ENCODE assay signal across 8 cellular contexts in the genomic region with DNA sequence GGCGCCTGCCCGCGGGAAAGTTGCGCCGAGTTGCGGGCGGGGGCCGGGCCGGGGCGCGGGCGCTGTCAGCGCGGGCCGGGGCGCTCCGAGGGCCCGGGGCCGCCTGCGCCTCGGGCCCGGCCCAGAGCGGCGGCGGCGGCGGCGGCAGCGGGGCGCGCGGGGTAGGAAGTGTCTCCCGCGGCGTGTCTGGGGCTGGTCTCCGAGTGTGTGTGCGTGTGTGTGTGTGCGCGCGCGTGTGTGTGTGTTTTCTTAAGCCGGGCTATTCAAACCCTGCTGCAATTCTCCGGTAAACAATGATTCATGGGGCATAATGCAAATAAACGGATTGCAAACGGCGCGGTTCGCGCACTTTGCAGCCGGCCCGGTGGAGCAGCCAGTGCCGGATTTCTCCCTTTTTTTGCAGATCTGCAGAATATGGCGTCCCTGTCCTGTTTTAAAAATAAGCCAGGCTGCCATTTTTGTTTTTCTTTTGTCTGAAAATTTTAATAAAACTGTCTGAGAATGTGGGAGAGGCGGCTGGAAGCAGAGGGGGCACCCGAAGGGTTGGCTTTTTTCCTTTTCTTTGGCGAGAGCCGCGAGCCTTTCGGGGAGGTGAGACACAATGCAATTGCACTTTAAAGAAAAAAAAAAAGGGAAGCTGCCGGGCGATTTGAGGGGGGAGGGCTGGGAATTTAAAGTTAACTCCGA. TPM values are rescaled to one million over a fixed set of nuclear protein-coding genes. Genes with fewer than 3 reads are reported as not detected.
A peak's percentile ranks its signal among the peaks of the same experiment; 100 is the strongest.
DNase-seq lines count a peak whose midpoint lies in the region; ATAC-seq, FAIRE-seq and TF ChIP-seq lines count a peak whose summit lies in the region.

No MANE protein-coding gene starts in this region.

- H3K36me3 ChIP-seq in H1 (ENCODE audit: control insufficient read depth in 2 of 4, insufficient read depth in 4 of 4, low read length in 3 of 4): no peaks in the 10 kb centered on the region
- peaks cover 0 to 7% of the 10 kb centered on the region in 2 experiments for H3K36me3 ChIP-seq in mesenchymal stem cell (ENCODE audit: control insufficient read depth in 1 of 2, insufficient read depth in 2 of 2, low read depth in 1 of 2, low read length in 2 of 2)

- DNase-seq in GM03348 (ENCODE audit: low spot score) (peak; percentile 75), NCI-H82 treated with DMSO at 0.1 percent for 48 hours (lab: John Stamatoyannopoulos, UW; ENCODE audit: unreplicated experiment) (peak; percentile 55), H1 (ENCODE audit: low read depth in 1 of 2, low spot score in 2 of 2) (no peak), mesenchymal stem cell (peak; percentile 84), NCI-H446 treated with DMSO at 0.1 percent for 48 hours (lab: John Stamatoyannopoulos, UW) (no peak)
- DNase-seq in activated CD8-positive, alpha-beta memory T cell treated with anti-CD3 and anti-CD28 coated beads for 48 hours (ENCODE audit: low read depth in 2 of 3, low spot score in 2 of 3): peak; percentile 12 to 32 (median 19)
- DNase-seq in stimulated activated CD4-positive, alpha-beta T cell treated with anti-CD3 and anti-CD28 coated beads, TNF-alpha, amount 100 ng/mL, for 48 hours (ENCODE audit: low read depth in 3 of 3): peak; percentile 15 to 42 (median 33)

- H3K9ac ChIP-seq in H1 (replicated peaks in 1 of 4; ENCODE audit: extremely low read depth in 1 of 4, low read depth in 3 of 4, low read length in 3 of 4): peak overlapping the region; percentile 79 to 91 (median 86)
- peak overlapping the region; percentile 97 for H3K9ac ChIP-seq in mesenchymal stem cell (ENCODE audit: low read length)

- H3K23me2 ChIP-seq in H1 (ENCODE audit: low read depth, low read length): peaks cover 7% of the 10 kb centered on the region; the same call in 1 of the 2 replicates

- H3K4ac ChIP-seq in H1 (replicated peaks; ENCODE audit: insufficient read length, low read depth, low read length): no peak overlapping the region
- peak overlapping the region; percentile 30 to 79 for H3K4ac ChIP-seq in mesenchymal stem cell (ENCODE audit: low read depth in 1 of 2, low read length in 2 of 2)

- H2AFZ ChIP-seq in H1 (ENCODE audit: low read length): no peak overlapping the region
- peak overlapping the region; percentile 58 for H2AFZ ChIP-seq in mesenchymal stem cell (ENCODE audit: low read depth, low read length)

- 1% methylated on average over 22 of the region's 62 CpGs; no CpG with 5 or more reads in 1 of the 2 experiments for WGBS in H1 (ENCODE audit: extremely low coverage in 1 of 2, insufficient coverage in 1 of 2, insufficient read length in 1 of 2, insufficient replicate concordance in 2 of 2, low coverage in 1 of 2, low lambda C conversion rate in 2 of 2, missing lambda C conversion rate in 1 of 2), 2 experiments
- WGBS in mesenchymal stem cell: 0% methylated on average over 25 of the region's 62 CpGs

- TF ChIP-seq RAD21 in H1 (IDR thresholded peaks at IDR 0.05 in 1 of 2, conservative IDR thresholded peaks at IDR 0.05 in 1 of 2; ENCODE audit: low read depth in 2 of 2, low read length in 2 of 2): no peak

- H2AK5ac ChIP-seq in H1 (ENCODE audit: low read depth, low read length): no peak overlapping the region
- peak overlapping the region; percentile 49 for H2AK5ac ChIP-seq in mesenchymal stem cell (ENCODE audit: low read length, severe bottlenecking)

- peak; percentile 36 for ATAC-seq in HG03066 (IDR thresholded peaks at IDR 0.05; ENCODE audit: low read depth, unreplicated experiment)

- H2BK5ac ChIP-seq in H1 (ENCODE audit: low read depth, low read length): no peak overlapping the region
- peak overlapping the region; percentile 86 for H2BK5ac ChIP-seq in mesenchymal stem cell (ENCODE audit: low read depth, low read length, poor library complexity, severe bottlenecking)

- no peaks in the 10 kb centered on the region for H3K9me3 ChIP-seq in H1 (ENCODE audit: insufficient read depth in 2 of 2, low read depth in 1 of 2, low read length in 1 of 2)
- H3K9me3 ChIP-seq in mesenchymal stem cell (ENCODE audit: control insufficient read depth, low read length): no peaks in the 10 kb centered on the region

- H4K91ac ChIP-seq in H1 (replicated peaks; ENCODE audit: insufficient read length, low read length) (peak overlapping the region; percentile 61), mesenchymal stem cell (ENCODE audit: low read length) (no peak overlapping the region)

- H3K79me1 ChIP-seq in H1 (ENCODE audit: low read depth, low read length) (peaks cover 17% of the 10 kb centered on the region), mesenchymal stem cell (replicated peaks; ENCODE audit: low read length, poor library complexity, severe bottlenecking) (peaks cover 5% of the 10 kb centered on the region)

- H3K14ac ChIP-seq in H1 (ENCODE audit: insufficient read length) (no peak overlapping the region), mesenchymal stem cell (ENCODE audit: low read length in 2 of 2) (no peak overlapping the region)

- no peak overlapping the region for H2BK20ac ChIP-seq in H1 (ENCODE audit: low read length)

- POLR2A ChIA-PET in H1 (lab: Charles Lee; ENCODE audit: partially characterized antibody): interaction anchor here (0.6 to 1.4 kb wide), 5 partner anchors 9 to 73 kb away, joined by 3 to 5 read pairs (median 3); no protein-coding TSS in a partner anchor

- H3K23ac ChIP-seq in H1 (ENCODE audit: insufficient read length) (no peak overlapping the region), mesenchymal stem cell (ENCODE audit: low read length in 2 of 2) (no peak overlapping the region)

- FAIRE-seq in H1 (lab: Jason Lieb, UNC): no peak

- H3K27me3 ChIP-seq in H1 (replicated peaks in 1 of 4; ENCODE audit: control insufficient read depth in 3 of 4, extremely low read depth in 1 of 4, insufficient read depth in 3 of 4, low read length in 3 of 4) (peaks cover 0 to 4% (median 0%) of the 10 kb centered on the region in 4 experiments; a peak in 1 of 7 replicates), mesenchymal stem cell (ENCODE audit: control insufficient read depth in 1 of 2, insufficient read depth in 1 of 2, low read length in 2 of 2) (peaks cover 0 to under 1% of the 10 kb centered on the region in 2 experiments)

- TF ChIP-seq CTCF in H1 (IDR thresholded peaks at IDR 0.05; ENCODE audit: control extremely low read depth in 1 of 3, insufficient read depth in 1 of 3, low read depth in 1 of 3, low read length in 3 of 3): no peak

- no peak overlapping the region for H2BK12ac ChIP-seq in H1 (ENCODE audit: low read depth, low read length)
- H2BK12ac ChIP-seq in mesenchymal stem cell (ENCODE audit: low read length in 2 of 2): no peak overlapping the region

- H3K27ac ChIP-seq in H1 (ENCODE audit: low read depth, low read length) (no peak overlapping the region; the same call in 1 of the 2 replicates), mesenchymal stem cell (ENCODE audit: low read length, poor library complexity, severe bottlenecking) (peak overlapping the region; percentile 95)

- TF ChIP-seq POLR2A in H1 (IDR thresholded peaks at IDR 0.05; ENCODE audit: control extremely low read depth in 1 of 2, low read depth in 2 of 2, low read length in 2 of 2): no peak; a peak in 1 of 3 replicates

- H3K56ac ChIP-seq in H1 (replicated peaks; ENCODE audit: insufficient read length, low read depth, low read length): no peak overlapping the region

- CTCF ChIA-PET in H1 (lab: Charles Lee; ENCODE audit: partially characterized antibody): interaction anchor here (1.1 kb wide), 1 partner anchor 39 kb away, joined by 5 read pairs; no protein-coding TSS in a partner anchor

- H2BK120ac ChIP-seq in H1 (replicated peaks; ENCODE audit: low read depth, low read length) (no peak overlapping the region), mesenchymal stem cell (ENCODE audit: low read depth, low read length) (peak overlapping the region; percentile 95)

- H3K4me1 ChIP-seq in H1 (replicated peaks in 1 of 4; ENCODE audit: control insufficient read depth in 3 of 4, insufficient read depth in 4 of 4, low read length in 3 of 4) (peaks cover 0 to 21% (median 10%) of the 10 kb centered on the region in 4 experiments; a peak in 5 of 7 replicates), mesenchymal stem cell (ENCODE audit: control insufficient read depth, insufficient read depth, low read depth, low read length) (peaks cover 29% of the 10 kb centered on the region)

- H3K4me2 ChIP-seq in H1 (ENCODE audit: insufficient read depth in 1 of 2, low read depth in 2 of 2, low read length in 2 of 2) (peak overlapping the region; percentile 81 to 94), mesenchymal stem cell (ENCODE audit: low read length, poor library complexity, severe bottlenecking) (peak overlapping the region; percentile 93)

- H4K8ac ChIP-seq in H1 (ENCODE audit: extremely low read depth, insufficient read depth, low read length) (no peak overlapping the region; the same call in 1 of the 2 replicates), mesenchymal stem cell (ENCODE audit: low read length) (peak overlapping the region; percentile 49)

- H4K5ac ChIP-seq in H1 (ENCODE audit: insufficient read length, low read depth, low read length): peak overlapping the region; percentile 18

- H2BK15ac ChIP-seq in H1 (ENCODE audit: low read length) (no peak overlapping the region), mesenchymal stem cell (ENCODE audit: low read depth, poor library complexity, severe bottlenecking) (no peak overlapping the region)

- H3K4me3 ChIP-seq in H1 (ENCODE audit: extremely low read depth in 1 of 4, insufficient read depth in 2 of 4, low read depth in 3 of 4, low read length in 4 of 4): peak overlapping the region; percentile 85 to 96 (median 91)
- peak overlapping the region; percentile 68 to 91 for H3K4me3 ChIP-seq in mesenchymal stem cell (ENCODE audit: insufficient read depth in 1 of 2, low read depth in 1 of 2, low read length in 2 of 2)

- H3K18ac ChIP-seq in H1 (ENCODE audit: extremely low read depth, low read length) (no peak overlapping the region; the same call in 1 of the 2 replicates), mesenchymal stem cell (ENCODE audit: low read depth in 1 of 2, low read length in 2 of 2) (peak overlapping the region; percentile 61 to 96)

- TF ChIP-seq EP300 in H1 (IDR thresholded peaks at IDR 0.05; ENCODE audit: borderline replicate concordance in 1 of 2, low read depth in 2 of 2, low read length in 2 of 2): no peak

- H3K79me2 ChIP-seq in H1 (ENCODE audit: control insufficient read depth in 1 of 2, insufficient read depth in 2 of 2, low read length in 2 of 2): peaks cover 0 to 43% of the 10 kb centered on the region in 2 experiments; a peak in 2 of 4 replicates

- peaks cover 0 to 5% of the 10 kb centered on the region in 2 experiments for H4K20me1 ChIP-seq in H1 (replicated peaks in 1 of 2; ENCODE audit: control insufficient read depth in 1 of 2, insufficient read depth in 2 of 2, low read length in 2 of 2)

RNA-seq across cellular contexts. Expression of a gene that starts 0.6 kb away (rescaled TPM):
- 27.8 and 30.0 TPM in 2 replicates for total RNA-seq in H1 (2021; fragmentation: NEBNext Ultra II Directional; extraction: Animal tissue kit (Norgen Biotek cat#: 25700))
- 24.2 and 40.4 TPM in 2 replicates for polyA plus RNA-seq in H1 (2011; rRNA removed)
- 16.1 TPM for polyA plus RNA-seq in H1 (2011; cell fraction: cytosol; rRNA removed)
- 24.6 TPM for polyA plus RNA-seq in H1 (2011; cell fraction: nucleus; rRNA removed)
- polyA plus RNA-seq in H1 (2012, experiment 1 of 2): 15.4 to 21.7 TPM (median 18.6 TPM) in 4 replicates
- 16.3 TPM for polyA plus RNA-seq in H1 (2012, experiment 2 of 2)
- 20.9 TPM for polyA plus RNA-seq in H1 (2013, experiment 1 of 2)
- polyA plus RNA-seq in H1 (2013, experiment 2 of 2): 20.1 TPM
- 14.9 and 19.7 TPM in 2 replicates for polyA minus RNA-seq in H1 (2011; rRNA and poly(A)+ RNA removed)
- polyA minus RNA-seq in H1 (2011; cell fraction: cytosol; rRNA and poly(A)+ RNA removed): 17.6 TPM
- polyA minus RNA-seq in H1 (2011; cell fraction: nucleus; rRNA and poly(A)+ RNA removed): 17.4 TPM
- polyA plus RNA-seq in mesenchymal stem cell (2013, experiment 1 of 2): 28.9 TPM
- 28.1 TPM for polyA plus RNA-seq in mesenchymal stem cell (2013, experiment 2 of 2)

Comparison
In these comparisons a context has a peak if more than half of its experiments do, and no peak if none do; other contexts are left out.
1. DNase-seq: peak in GM03348 (single experiment), NCI-H82 treated with DMSO at 0.1 percent for 48 hours (single experiment), activated CD8-positive, alpha-beta memory T cell treated with anti-CD3 and anti-CD28 coated beads for 48 hours (3 of 3), mesenchymal stem cell (single experiment) and stimulated activated CD4-positive, alpha-beta T cell treated with anti-CD3 and anti-CD28 coated beads, TNF-alpha, amount 100 ng/mL, for 48 hours (3 of 3); none in H1 (0 of 2) and NCI-H446 treated with DMSO at 0.1 percent for 48 hours (single experiment).